In the genomic region with DNA sequence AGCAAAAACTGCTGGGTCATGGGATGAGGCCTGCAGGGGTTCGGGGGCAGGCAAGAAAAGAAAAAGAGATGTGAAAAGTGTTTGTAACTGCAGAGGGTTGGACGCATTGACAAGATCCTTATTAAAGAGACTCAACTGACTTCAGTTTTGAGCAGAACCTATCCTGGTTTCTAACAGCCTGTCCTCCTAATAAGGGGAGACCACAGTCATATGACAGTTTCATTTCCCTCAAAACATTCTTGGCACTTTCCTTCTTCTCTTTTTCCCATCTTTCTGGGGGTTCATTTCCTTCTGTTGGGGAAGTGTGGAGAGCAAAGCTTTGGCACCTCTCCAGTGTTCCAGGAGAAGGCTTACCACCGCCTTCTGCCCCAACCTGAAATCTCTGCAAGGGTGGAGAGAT, we compare ENCODE assay signal across 20 cellular contexts.
"Had no signal": no experiment of that assay in that cellular context is flagged by ENCODE, and none has a peak within 500 bp of the region (broad histone marks: within the 10 kb centered on the region; RNA-seq: fewer than 3 reads in every experiment).

No MANE protein-coding gene starts in this region.

- H3K36me3 ChIP-seq: lower lobe of right lung, thoracic aorta had no signal

- H3K27ac ChIP-seq: epithelial cell of prostate, lower lobe of right lung, thoracic aorta had no signal

- DNase-seq: activated CD4-positive, alpha-beta T cell treated with anti-CD3 and anti-CD28 coated beads, Interleukin-2, amount 10 ng/mL, durations not matched to agents 7 days and 5 days; activated CD8-positive, alpha-beta memory T cell treated with anti-CD3 and anti-CD28 coated beads, Interleukin-2, amount 50 U/mL, for 4 hours; activated naive CD4-positive, alpha-beta T cell treated with anti-CD3 and anti-CD28 coated beads for 36 hours; activated naive CD8-positive, alpha-beta T cell treated with anti-CD3 and anti-CD28 coated beads, Interleukin-2, amount 50 U/mL, for 24 hours; activated T-cell treated with anti-CD3 and anti-CD28 coated beads, Interleukin-2, amount 50 U/mL, for 4 hours; central memory CD4-positive, alpha-beta T cell; endodermal cell; foreskin fibroblast; kidney glomerular epithelial cell; lower lobe of right lung; SK-N-SH; small intestine; stimulated activated CD4-positive, alpha-beta T cell treated with anti-CD3 and anti-CD28 coated beads, Interleukin-15, amount 100 ng/mL, for 24 hours; stimulated activated CD4-positive, alpha-beta T cell treated with anti-CD3 and anti-CD28 coated beads, Interleukin-4, amount 100 ng/mL, for 1 hour; stimulated activated naive CD8-positive, alpha-beta T cell treated with anti-CD3 and anti-CD28 coated beads, Interleukin-15, amount 100 ng/mL, for 72 hours; T-cell; T-helper 9 cell had no signal

- H3K4me3 ChIP-seq: lower lobe of right lung, thoracic aorta had no signal

- H3K4me1 ChIP-seq: lower lobe of right lung had no signal

- ATAC-seq: activated naive CD8-positive, alpha-beta T cell treated with anti-CD3 and anti-CD28 coated beads, Interleukin-2, amount 50 U/mL, for 24 hours; activated T-cell treated with anti-CD3 and anti-CD28 coated beads, Interleukin-2, amount 50 U/mL, for 4 hours; lower lobe of right lung; natural killer cell treated with Interleukin-12 subunit alpha and Interleukin-12 subunit beta and Interleukin-15 and Interleukin-18, amount 100 ng/mL, for 72 hours; T-cell had no signal

- H3K9me3 ChIP-seq: lower lobe of right lung, SK-N-SH, thoracic aorta had no signal

- H3K9me2 ChIP-seq: SK-N-SH had no signal

- H3K4me2 ChIP-seq: SK-N-SH had no signal
